Comparison of ENCODE assay signal across 9 cellular contexts in the genomic region with DNA sequence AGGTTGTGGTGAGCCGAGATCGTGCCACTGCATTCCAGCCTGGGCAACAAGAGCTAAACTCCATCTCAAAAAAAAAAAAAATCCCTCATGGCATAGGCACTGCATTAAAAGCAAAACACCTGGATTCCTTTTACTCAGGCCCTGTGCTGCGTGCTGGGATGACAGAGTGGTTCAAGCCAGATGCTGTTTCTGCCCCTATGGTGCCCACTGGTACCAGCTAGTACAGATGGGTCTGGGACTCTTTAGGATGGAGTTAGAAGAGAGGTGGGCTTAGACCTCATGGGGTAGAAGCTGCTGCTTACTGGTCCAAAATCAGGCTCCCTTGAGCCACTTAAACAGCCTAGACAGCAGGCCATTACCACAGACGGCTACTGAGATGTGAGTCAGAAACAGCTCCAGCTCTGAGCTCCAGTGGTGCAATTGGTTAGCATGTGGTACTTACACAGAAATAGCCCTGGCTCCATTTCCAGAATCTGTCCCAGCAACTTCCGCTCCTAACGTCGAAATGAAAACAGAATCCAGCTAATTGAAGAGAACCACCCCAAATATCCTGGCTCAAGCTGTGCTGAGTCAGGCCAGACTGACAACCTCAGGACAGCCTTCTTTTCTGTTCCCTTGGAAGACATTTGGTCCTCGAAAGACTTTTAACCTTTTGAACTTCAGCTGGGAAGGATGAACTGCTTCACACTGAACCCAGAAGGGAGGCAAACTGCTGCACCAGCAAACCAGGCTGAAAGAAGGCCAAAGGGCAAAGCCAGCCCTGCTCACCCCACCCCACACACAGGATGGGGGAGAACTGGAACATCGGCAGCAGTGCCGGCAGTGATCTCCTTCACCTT. TPM values are rescaled to one million over a fixed set of nuclear protein-coding genes. Genes with fewer than 3 reads are reported as not detected.
DNase-seq lines count a peak whose midpoint lies in the region; ATAC-seq and TF ChIP-seq lines count a peak whose summit lies in the region.
"Had no signal": no experiment of that assay in that cellular context is flagged by ENCODE, and none has a peak within 500 bp of the region (broad histone marks: within the 10 kb centered on the region; RNA-seq: fewer than 3 reads in every experiment).

No MANE protein-coding gene starts in this region.

- DNase-seq in Daoy (ENCODE audit: low read depth) (peak; percentile 81), SKM-1 treated with dmso at 0.1 percent for 144 hours (lab: John Stamatoyannopoulos, UW; ENCODE audit: unreplicated experiment) (peak; percentile 61), prostate gland (ENCODE audit: low spot score) (no peak), NCI-H2171 (lab: John Stamatoyannopoulos, UW) (no peak), cortex of kidney (lab: John Stamatoyannopoulos, UW) (no peak), cerebellar nuclear complex (lab: John Stamatoyannopoulos, UW) (no peak)
- DNase-seq: NCI-H446 treated with DMSO at 0.1 percent for 48 hours had no signal

- intact Hi-C loops in prostate gland (cut with DNase I): no loop called here

- peaks cover 0 to 41% (median 4%) of the 10 kb centered on the region in 3 donors for H3K4me1 ChIP-seq in gastroesophageal sphincter
- no peaks in the 10 kb centered on the region for H3K4me1 ChIP-seq in prostate gland (replicated peaks)

- H3K9me3 ChIP-seq in gastroesophageal sphincter: no peaks in the 10 kb centered on the region
- H3K9me3 ChIP-seq in prostate gland: no peaks in the 10 kb centered on the region

- H3K27ac ChIP-seq in gastroesophageal sphincter (peak overlapping the region; percentile 43 to 72 (median 63)), prostate gland (peak overlapping the region; percentile 2 to 46)

- peaks cover 1 to 28% of the 10 kb centered on the region in 2 donors for H3K36me3 ChIP-seq in gastroesophageal sphincter
- H3K36me3 ChIP-seq in prostate gland: no peaks in the 10 kb centered on the region

- no peak for TF ChIP-seq CTCF in gastroesophageal sphincter (IDR thresholded peaks at IDR 0.05)
- TF ChIP-seq CTCF in prostate gland (IDR thresholded peaks at IDR 0.05): no peak

- WGBS in gastroesophageal sphincter (ENCODE audit: low coverage in 1 of 2), 2 donors: 20 to 50% methylated on average over 1 to 2 of the region's 10 CpGs
- 58% methylated on average over 10 of the region's 10 CpGs for WGBS in prostate gland

- no peak for TF ChIP-seq EP300 in gastroesophageal sphincter (IDR thresholded peaks at IDR 0.05)

- H3K4me3 ChIP-seq in gastroesophageal sphincter (no peak overlapping the region), prostate gland (no peak overlapping the region)

- ATAC-seq in gastroesophageal sphincter: peak; percentile 97
- no peak for ATAC-seq in HG03175 (IDR thresholded peaks at IDR 0.05; ENCODE audit: unreplicated experiment)

- H3K27me3 ChIP-seq in gastroesophageal sphincter (no peaks in the 10 kb centered on the region), prostate gland (replicated peaks; ENCODE audit: insufficient read depth) (no peaks in the 10 kb centered on the region)

- TF ChIP-seq POLR2A in gastroesophageal sphincter (IDR thresholded peaks at IDR 0.05) (no peak), prostate gland (IDR thresholded peaks at IDR 0.05) (no peak)

RNA-seq across cellular contexts. Expression of a gene that starts 15.5 kb away (rescaled TPM):
- total RNA-seq in Daoy (2014; rRNA removed; shearing (Covaris generic)): 62.3 and 66.9 TPM in 2 replicates
- total RNA-seq in gastroesophageal sphincter: 10 to 100 TPM; 22.2 to 38.0 (median 23.2) TPM
- total RNA-seq in prostate gland: 10 to 100 TPM; 68.4 to 71.8 TPM

RNA-seq across cellular contexts. Expression of a gene that starts 51.8 kb away (rescaled TPM):
- total RNA-seq in Daoy (2014; rRNA removed; shearing (Covaris generic)): 474 and 499 TPM in 2 replicates
- total RNA-seq in gastroesophageal sphincter (100 to 1,000 TPM; 112 to 157 (median 131) TPM), prostate gland (100 to 1,000 TPM; 142 to 143 TPM)

Comparison
In these comparisons a context has a peak if more than half of its experiments do, and no peak if none do; other contexts are left out.
1. DNase-seq: peak in Daoy (single experiment) and SKM-1 treated with dmso at 0.1 percent for 144 hours (single experiment); none in prostate gland (single experiment), NCI-H2171 (single experiment), cortex of kidney (single experiment) and cerebellar nuclear complex (0 of 2).